ENCODE assay signal across 1 cellular context in the genomic region with DNA sequence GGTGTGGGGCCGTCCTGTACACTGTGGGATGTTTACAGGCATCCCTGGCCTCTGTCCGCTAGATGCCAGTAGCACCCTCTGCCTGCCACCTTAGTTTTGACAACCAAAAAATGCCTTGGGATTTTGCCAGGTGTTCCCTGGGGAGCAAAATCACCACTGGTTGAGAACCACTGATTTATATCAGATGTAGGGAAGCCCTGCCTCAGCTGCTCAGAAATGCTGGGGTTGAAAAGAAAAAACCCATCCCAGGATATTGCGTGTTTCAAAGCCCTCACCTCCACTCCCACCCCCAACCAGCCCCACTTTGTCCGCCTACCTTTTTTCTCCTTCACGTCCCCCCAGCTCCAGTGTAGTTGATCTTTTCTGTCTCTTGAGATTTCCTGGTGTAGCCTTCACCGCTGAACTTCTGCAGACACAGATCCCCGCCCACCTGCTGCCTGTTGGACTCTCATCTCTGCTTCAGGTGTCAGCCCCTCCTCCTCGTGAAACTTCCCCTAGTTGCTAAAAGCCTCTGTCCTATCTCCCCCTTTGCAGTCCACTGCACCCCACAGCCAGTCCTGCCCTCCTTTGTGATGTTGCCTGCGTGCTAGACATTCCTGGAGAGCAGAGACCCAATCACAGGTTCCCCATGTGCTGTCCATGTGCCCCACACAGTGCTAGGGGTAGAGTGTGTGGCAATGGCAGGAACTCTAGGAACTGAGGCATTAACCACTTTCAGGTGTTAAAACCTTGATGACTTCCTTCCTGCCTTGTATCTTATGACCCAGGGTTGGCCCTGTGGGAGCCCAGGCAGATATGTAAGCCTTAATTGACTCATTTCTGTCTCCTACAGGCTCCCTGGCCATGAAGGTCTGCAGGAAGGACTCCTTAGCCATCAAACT.
TF ChIP-seq lines count a peak whose summit lies in the region.

No MANE protein-coding gene starts in this region.

TF ChIP-seq in HCT116, 20 proteins besides CTCF, POLR2A, EP300 and RAD21 (continued from another document):
- TF ChIP-seq, protein P1, sequence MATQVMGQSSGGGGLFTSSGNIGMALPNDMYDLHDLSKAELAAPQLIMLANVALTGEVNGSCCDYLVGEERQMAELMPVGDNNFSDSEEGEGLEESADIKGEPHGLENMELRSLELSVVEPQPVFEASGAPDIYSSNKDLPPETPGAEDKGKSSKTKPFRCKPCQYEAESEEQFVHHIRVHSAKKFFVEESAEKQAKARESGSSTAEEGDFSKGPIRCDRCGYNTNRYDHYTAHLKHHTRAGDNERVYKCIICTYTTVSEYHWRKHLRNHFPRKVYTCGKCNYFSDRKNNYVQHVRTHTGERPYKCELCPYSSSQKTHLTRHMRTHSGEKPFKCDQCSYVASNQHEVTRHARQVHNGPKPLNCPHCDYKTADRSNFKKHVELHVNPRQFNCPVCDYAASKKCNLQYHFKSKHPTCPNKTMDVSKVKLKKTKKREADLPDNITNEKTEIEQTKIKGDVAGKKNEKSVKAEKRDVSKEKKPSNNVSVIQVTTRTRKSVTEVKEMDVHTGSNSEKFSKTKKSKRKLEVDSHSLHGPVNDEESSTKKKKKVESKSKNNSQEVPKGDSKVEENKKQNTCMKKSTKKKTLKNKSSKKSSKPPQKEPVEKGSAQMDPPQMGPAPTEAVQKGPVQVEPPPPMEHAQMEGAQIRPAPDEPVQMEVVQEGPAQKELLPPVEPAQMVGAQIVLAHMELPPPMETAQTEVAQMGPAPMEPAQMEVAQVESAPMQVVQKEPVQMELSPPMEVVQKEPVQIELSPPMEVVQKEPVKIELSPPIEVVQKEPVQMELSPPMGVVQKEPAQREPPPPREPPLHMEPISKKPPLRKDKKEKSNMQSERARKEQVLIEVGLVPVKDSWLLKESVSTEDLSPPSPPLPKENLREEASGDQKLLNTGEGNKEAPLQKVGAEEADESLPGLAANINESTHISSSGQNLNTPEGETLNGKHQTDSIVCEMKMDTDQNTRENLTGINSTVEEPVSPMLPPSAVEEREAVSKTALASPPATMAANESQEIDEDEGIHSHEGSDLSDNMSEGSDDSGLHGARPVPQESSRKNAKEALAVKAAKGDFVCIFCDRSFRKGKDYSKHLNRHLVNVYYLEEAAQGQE (IDR thresholded peaks at IDR 0.05; ENCODE audit: low read depth): no peak
- TF ChIP-seq, protein P2, sequence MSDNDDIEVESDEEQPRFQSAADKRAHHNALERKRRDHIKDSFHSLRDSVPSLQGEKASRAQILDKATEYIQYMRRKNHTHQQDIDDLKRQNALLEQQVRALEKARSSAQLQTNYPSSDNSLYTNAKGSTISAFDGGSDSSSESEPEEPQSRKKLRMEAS (IDR thresholded peaks at IDR 0.05): no peak
- TF ChIP-seq, protein P3, sequence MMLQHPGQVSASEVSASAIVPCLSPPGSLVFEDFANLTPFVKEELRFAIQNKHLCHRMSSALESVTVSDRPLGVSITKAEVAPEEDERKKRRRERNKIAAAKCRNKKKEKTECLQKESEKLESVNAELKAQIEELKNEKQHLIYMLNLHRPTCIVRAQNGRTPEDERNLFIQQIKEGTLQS (IDR thresholded peaks at IDR 0.05): no peak
